Comparison of ENCODE assay signal across 8 cellular contexts in the genomic region with DNA sequence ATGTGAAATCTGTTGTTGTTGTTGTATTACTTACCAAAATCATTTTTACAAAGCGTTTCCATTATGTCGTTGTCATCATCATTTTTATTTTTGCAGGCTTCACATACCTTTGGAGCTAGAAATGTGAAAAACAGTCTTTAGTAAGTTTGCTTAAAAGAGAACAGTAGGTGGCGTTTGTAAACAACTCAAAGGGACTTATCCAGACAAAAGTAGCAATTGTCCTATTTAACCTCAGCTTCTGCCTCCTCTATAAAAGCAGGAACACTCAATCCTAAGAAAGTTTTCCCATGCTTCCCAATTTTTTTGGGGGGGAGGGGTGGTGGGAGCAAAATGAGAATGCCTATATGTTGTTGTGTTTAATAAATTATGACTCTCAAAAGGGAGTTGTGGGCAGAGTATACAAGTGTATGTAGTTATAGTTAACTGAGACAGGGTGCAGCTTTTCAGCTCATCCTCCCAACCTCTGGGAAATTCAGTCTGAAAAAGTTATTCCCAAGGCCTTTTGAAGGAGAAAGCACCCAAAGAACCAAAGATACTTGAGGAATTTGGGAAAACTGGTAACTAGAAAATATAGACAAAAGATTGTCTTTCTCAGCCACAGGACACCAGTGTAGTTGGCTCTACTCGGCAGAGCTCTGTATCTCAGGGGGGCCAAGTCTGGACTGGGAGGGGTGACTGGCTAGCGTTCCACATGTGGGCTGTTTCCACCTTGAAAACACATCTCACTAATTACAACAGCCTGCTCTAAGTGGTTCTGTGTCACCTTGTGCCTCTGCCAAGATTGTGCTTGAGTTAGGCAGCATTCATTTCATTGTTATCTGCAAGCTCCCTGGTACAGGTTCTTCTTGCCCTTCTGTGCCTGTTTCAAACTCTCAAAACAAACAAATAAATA. TPM values are rescaled to one million over a fixed set of nuclear protein-coding genes. Genes with fewer than 3 reads are reported as not detected.
DNase-seq lines count a peak whose midpoint lies in the region; ATAC-seq and TF ChIP-seq lines count a peak whose summit lies in the region.

No MANE protein-coding gene starts in this region.

- H2AFZ ChIP-seq in GM23248: no peak overlapping the region
- no peak overlapping the region for H2AFZ ChIP-seq in SK-N-SH (ENCODE audit: low read depth)
- no peak overlapping the region for H2AFZ ChIP-seq in hepatocyte

- in situ Hi-C loops in GM23248 (cut with MboI): no loop called here

- CTCF ChIA-PET in AG04450 (lab: Charles Lee): interaction anchor here (0.6 to 0.9 kb wide), 2 partner anchors 535 to 720 kb away, joined by 3 read pairs; no protein-coding TSS in a partner anchor
- CTCF ChIA-PET in SK-N-SH (lab: Yijun Ruan, JAX): interaction anchor here (0.6 to 1.5 kb wide), 16 partner anchors 9 to 720 kb away, joined by 3 to 14 read pairs (median 3); no protein-coding TSS in a partner anchor
- CTCF ChIA-PET in activated naive CD4-positive, alpha-beta T cell treated with anti-CD3 and anti-CD28 coated beads, Interleukin-2, amount 10 ng/mL, durations not matched to agents 7 days and 5 days (lab: Charles Lee): interaction anchor here (0.7 to 3.2 kb wide), 16 partner anchors 9 to 832 kb away, joined by 3 to 24 read pairs (median 4); no protein-coding TSS in a partner anchor

- H3K27ac ChIP-seq in AG04450 (ENCODE audit: low read depth, low read length) (no peak overlapping the region), GM23248 (no peak overlapping the region), SK-N-SH (ENCODE audit: low read depth in 2 of 2, low read length in 1 of 2) (no peak overlapping the region), hepatocyte (no peak overlapping the region)

- H3K36me3 ChIP-seq in GM23248 (ENCODE audit: low read depth): no peaks in the 10 kb centered on the region
- H3K36me3 ChIP-seq in SK-N-SH (replicated peaks in 1 of 2; ENCODE audit: control insufficient read depth in 1 of 2, insufficient read depth in 2 of 2, low read length in 1 of 2): no peaks in the 10 kb centered on the region
- no peaks in the 10 kb centered on the region for H3K36me3 ChIP-seq in hepatocyte (replicated peaks; ENCODE audit: insufficient read depth, low read depth)

- TF ChIP-seq EP300 in SK-N-SH (IDR thresholded peaks at IDR 0.05; ENCODE audit: borderline replicate concordance in 1 of 2, low read depth in 1 of 2, low read length in 1 of 2): no peak

- no peaks in the 10 kb centered on the region for H3K9me3 Mint-ChIP-seq in activated naive CD4-positive, alpha-beta T cell treated with anti-CD3 and anti-CD28 coated beads, Interleukin-2, amount 10 ng/mL, durations not matched to agents 7 days and 5 days

- H3F3A ChIP-seq in GM23248 (ENCODE audit: insufficient read depth) (0 out of 2 replicates have a peak, but pooled peaks cover 3% of the 10 kb centered on the region), SK-N-SH (replicated peaks; ENCODE audit: insufficient read depth) (no peaks in the 10 kb centered on the region)

- no peaks in the 10 kb centered on the region for H3K79me2 ChIP-seq in GM23248 (ENCODE audit: insufficient read depth)
- no peaks in the 10 kb centered on the region for H3K79me2 ChIP-seq in SK-N-SH (ENCODE audit: insufficient read depth)
- no peaks in the 10 kb centered on the region for H3K79me2 ChIP-seq in hepatocyte

- H3K9ac ChIP-seq in GM23248 (no peak overlapping the region), SK-N-SH (no peak overlapping the region)

- peaks cover 4% of the 10 kb centered on the region; the same call in 1 of the 2 replicates for H3K9me3 ChIP-seq in AG04450 (ENCODE audit: control insufficient read depth, insufficient read depth, low read length)
- no peaks in the 10 kb centered on the region for H3K9me3 ChIP-seq in GM23248 (ENCODE audit: low read depth)
- H3K9me3 ChIP-seq in SK-N-SH: no peaks in the 10 kb centered on the region
- no peaks in the 10 kb centered on the region for H3K9me3 ChIP-seq in hepatocyte (ENCODE audit: low read depth)

- ATAC-seq in GM21360 (IDR thresholded peaks at IDR 0.05; ENCODE audit: unreplicated experiment): no peak

- DNase-seq in AG04450 (ENCODE audit: low read depth, low spot score): no peak
- DNase-seq in GM23248: peak; percentile 65
- DNase-seq in SK-N-SH: peak; percentile 34
- no peak for DNase-seq in hepatocyte (ENCODE audit: low spot score)
- no peak for DNase-seq in activated naive CD4-positive, alpha-beta T cell treated with anti-CD3 and anti-CD28 coated beads, Interleukin-2, amount 10 ng/mL, durations not matched to agents 7 days and 5 days
- no peak for DNase-seq in effector CD8-positive, alpha-beta T cell (lab: John Stamatoyannopoulos, UW)
- DNase-seq in NCI-H226: no peak

- POLR2A ChIA-PET in AG04450 (lab: Yijun Ruan, JAX) (interaction anchor here (0.6 kb wide), 1 partner anchor 233 kb away, joined by 7 read pairs; no protein-coding TSS in a partner anchor), SK-N-SH (lab: Yijun Ruan, JAX) (no interaction called here)

- no peak overlapping the region for H3K27ac Mint-ChIP-seq in activated naive CD4-positive, alpha-beta T cell treated with anti-CD3 and anti-CD28 coated beads, Interleukin-2, amount 10 ng/mL, durations not matched to agents 7 days and 5 days

- peak; percentile 62 for TF ChIP-seq RAD21 in SK-N-SH (IDR thresholded peaks at IDR 0.05; ENCODE audit: low read length)

- H3K27me3 ChIP-seq in AG04450 (ENCODE audit: control insufficient read depth, insufficient read depth, low read length): peaks cover 42% of the 10 kb centered on the region
- peaks cover 52% of the 10 kb centered on the region for H3K27me3 ChIP-seq in GM23248 (replicated peaks; ENCODE audit: insufficient read depth)
- H3K27me3 ChIP-seq in SK-N-SH (ENCODE audit: insufficient read depth): peaks cover 50% of the 10 kb centered on the region
- H3K27me3 ChIP-seq in hepatocyte: peaks cover 53% of the 10 kb centered on the region

- no peaks in the 10 kb centered on the region for H3K36me3 Mint-ChIP-seq in activated naive CD4-positive, alpha-beta T cell treated with anti-CD3 and anti-CD28 coated beads, Interleukin-2, amount 10 ng/mL, durations not matched to agents 7 days and 5 days

- H3K9me2 ChIP-seq in GM23248 (ENCODE audit: insufficient read depth) (no peaks in the 10 kb centered on the region), SK-N-SH (no peaks in the 10 kb centered on the region), hepatocyte (replicated peaks; ENCODE audit: insufficient read depth) (no peaks in the 10 kb centered on the region)

- 6 to 10% methylated on average over 5 of the region's 5 CpGs for WGBS in GM23248 (ENCODE audit: low coverage in 1 of 2, low lambda C conversion rate in 2 of 2, missing lambda C conversion rate in 2 of 2), 2 experiments
- WGBS in SK-N-SH (ENCODE audit: low lambda C conversion rate): 2% methylated on average over 5 of the region's 5 CpGs
- 25% methylated on average over 5 of the region's 5 CpGs for WGBS in hepatocyte (ENCODE audit: low lambda C conversion rate, missing lambda C conversion rate)

- H3K4me1 ChIP-seq in GM23248 (ENCODE audit: insufficient read depth) (peaks cover 7% of the 10 kb centered on the region; the same call in 1 of the 2 replicates), SK-N-SH (ENCODE audit: control insufficient read depth in 1 of 2, insufficient read depth in 2 of 2, low read depth in 1 of 2, low read length in 1 of 2) (peaks cover 0 to 1% of the 10 kb centered on the region in 2 experiments; a peak in 2 of 4 replicates), hepatocyte (ENCODE audit: insufficient read depth) (peaks cover 17% of the 10 kb centered on the region)

- TF ChIP-seq CTCF in AG04450 (IDR thresholded peaks at IDR 0.05; ENCODE audit: low read depth, low read length) (peak; percentile 31), SK-N-SH (IDR thresholded peaks at IDR 0.05) (peak; percentile 62), hepatocyte (IDR thresholded peaks at IDR 0.05; ENCODE audit: poor library complexity) (peak; percentile 63)

- peaks cover 19% of the 10 kb centered on the region for H3K4me1 Mint-ChIP-seq in activated naive CD4-positive, alpha-beta T cell treated with anti-CD3 and anti-CD28 coated beads, Interleukin-2, amount 10 ng/mL, durations not matched to agents 7 days and 5 days

- no peaks in the 10 kb centered on the region for H4K20me1 ChIP-seq in GM23248 (ENCODE audit: insufficient read depth)
- no peaks in the 10 kb centered on the region for H4K20me1 ChIP-seq in SK-N-SH (ENCODE audit: insufficient read depth)
- no peaks in the 10 kb centered on the region for H4K20me1 ChIP-seq in hepatocyte (ENCODE audit: insufficient read depth, poor library complexity, severe bottlenecking)

- no peak overlapping the region for H3K4me3 ChIP-seq in AG04450 (ENCODE audit: low read depth, low read length)
- H3K4me3 ChIP-seq in GM23248: no peak overlapping the region
- no peak overlapping the region for H3K4me3 ChIP-seq in SK-N-SH (ENCODE audit: low read depth in 2 of 2, low read length in 1 of 2)
- no peak overlapping the region for H3K4me3 ChIP-seq in hepatocyte

- no peak overlapping the region for H3K4me3 Mint-ChIP-seq in activated naive CD4-positive, alpha-beta T cell treated with anti-CD3 and anti-CD28 coated beads, Interleukin-2, amount 10 ng/mL, durations not matched to agents 7 days and 5 days

- no peak overlapping the region for H3K4me2 ChIP-seq in GM23248 (ENCODE audit: unreplicated experiment)
- no peak overlapping the region for H3K4me2 ChIP-seq in SK-N-SH
- peak overlapping the region; percentile 88 for H3K4me2 ChIP-seq in hepatocyte

- peaks cover 78% of the 10 kb centered on the region for H3K27me3 Mint-ChIP-seq in activated naive CD4-positive, alpha-beta T cell treated with anti-CD3 and anti-CD28 coated beads, Interleukin-2, amount 10 ng/mL, durations not matched to agents 7 days and 5 days

TF ChIP-seq in SK-N-SH, 30 proteins besides CTCF, POLR2A, EP300 and RAD21 (continues in another document):
- TF ChIP-seq SIN3A (IDR thresholded peaks at IDR 0.05; ENCODE audit: borderline replicate concordance, low read depth, low read length): no peak
- no peak for TF ChIP-seq ELF1 (IDR thresholded peaks at IDR 0.05)

RNA-seq across cellular contexts. Expression of a gene that starts 2.8 kb away (rescaled TPM):
- polyA plus RNA-seq in AG04450 (2011; rRNA removed) (not detected in 2 replicates), GM23248 (2016; fragmentation: Nextera tagmentation; extraction: Ambion mirVana) (1.6 and 2.4 TPM in 2 replicates), SK-N-SH (2012; rRNA removed) (not detected in 2 replicates), hepatocyte (42.8 and 50.0 TPM in 2 replicates)
- polyA minus RNA-seq in AG04450 (2011; rRNA and poly(A)+ RNA removed): not detected in 2 replicates
- total RNA-seq in GM23248 (2014; rRNA removed; shearing (Covaris generic)): 0.63 and 0.65 TPM in 2 replicates
- polyA plus RNA-seq in SK-N-SH (2012; cell fraction: cytosol; rRNA removed): not detected in 2 replicates
- not detected in 2 replicates for polyA plus RNA-seq in SK-N-SH (2012; cell fraction: nucleus; rRNA removed)
- total RNA-seq in hepatocyte: 8.0 and 15.0 TPM in 2 replicates

RNA-seq across cellular contexts. Expression of a gene that starts 26.3 kb away (rescaled TPM):
- not detected in 2 replicates for polyA plus RNA-seq in AG04450 (2011; rRNA removed)
- polyA minus RNA-seq in AG04450 (2011; rRNA and poly(A)+ RNA removed): 0.78 TPM in 1 of 2 replicates, not detected in the other
- total RNA-seq in GM23248 (2014; rRNA removed; shearing (Covaris generic)): not detected in 2 replicates
- polyA plus RNA-seq in GM23248 (2016; fragmentation: Nextera tagmentation; extraction: Ambion mirVana): not detected in 2 replicates
- polyA plus RNA-seq in SK-N-SH (2012; rRNA removed): 0.06 and 0.10 TPM in 2 replicates
- polyA plus RNA-seq in SK-N-SH (2012; cell fraction: cytosol; rRNA removed): 0.12 and 0.18 TPM in 2 replicates
- polyA plus RNA-seq in SK-N-SH (2012; cell fraction: nucleus; rRNA removed): 0.09 and 0.32 TPM in 2 replicates
- 2.1 and 2.8 TPM in 2 replicates for total RNA-seq in hepatocyte
- 2.6 and 2.8 TPM in 2 replicates for polyA plus RNA-seq in hepatocyte

Comparison
In these comparisons a context has a peak if more than half of its experiments do, and no peak if none do; other contexts are left out.
1. DNase-seq: peak in GM23248 (single experiment) and SK-N-SH (single experiment); none in AG04450 (single experiment), hepatocyte (single experiment), activated naive CD4-positive, alpha-beta T cell treated with anti-CD3 and anti-CD28 coated beads, Interleukin-2, amount 10 ng/mL, durations not matched to agents 7 days and 5 days (single experiment), effector CD8-positive, alpha-beta T cell (single experiment) and NCI-H226 (single experiment).
2. RNA of a gene that starts 2.8 kb away (polyA plus RNA-seq): 42.8 to 50.0 TPM in hepatocyte; 1.6 to 2.4 TPM in GM23248, not detected in AG04450 and not detected in SK-N-SH; every median in the first group is over 10 times any median in the second.
3. Peak in every context shown above with its lines, with median percentiles within 50 percentile points of each other: CTCF ChIP-seq.